7 cellular contexts compared by ENCODE assay signal in the genomic region with DNA sequence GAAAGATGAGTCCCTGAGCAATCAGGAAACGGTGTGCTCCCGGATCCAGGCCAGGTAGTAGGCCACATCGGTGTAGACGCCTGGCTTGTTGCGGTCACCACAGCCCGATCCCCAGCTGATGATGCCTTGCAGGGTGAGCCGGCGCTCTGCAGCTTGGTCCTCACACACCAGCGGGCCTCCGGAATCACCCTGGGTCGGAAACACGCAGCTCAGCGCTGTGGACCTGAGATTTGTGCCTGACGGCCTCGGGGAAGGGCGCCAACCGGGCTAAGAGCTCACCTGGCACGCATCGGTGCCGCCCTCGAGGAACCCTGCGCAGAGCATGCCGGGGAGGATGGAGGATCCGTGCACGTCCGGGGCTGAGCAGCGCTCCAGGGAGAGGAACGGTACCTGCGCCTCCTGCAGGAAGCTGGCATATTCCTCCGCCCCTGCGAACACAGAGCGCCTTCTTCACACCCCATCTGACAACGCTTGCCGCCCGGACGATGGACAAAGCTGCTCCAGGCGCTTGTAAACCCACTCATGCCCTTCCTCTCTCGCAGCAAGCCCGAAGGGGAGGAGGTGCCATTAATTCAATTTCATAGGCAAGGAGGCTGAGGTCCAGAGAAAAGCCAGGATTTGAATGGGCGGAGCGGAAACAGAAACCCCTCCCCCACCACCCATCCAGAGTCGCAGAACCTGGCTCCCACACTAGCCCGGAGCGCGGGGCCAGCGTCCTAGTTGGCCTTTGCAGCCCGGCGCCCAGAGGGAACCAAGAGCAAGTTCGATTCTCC. TPM values are rescaled to one million over a fixed set of nuclear protein-coding genes. Genes with fewer than 3 reads are reported as not detected.
DNase-seq lines count a peak whose midpoint lies in the region; FAIRE-seq and TF ChIP-seq lines count a peak whose summit lies in the region.
"Had no signal": no experiment of that assay in that cellular context is flagged by ENCODE, and none has a peak within 500 bp of the region (broad histone marks: within the 10 kb centered on the region; RNA-seq: fewer than 3 reads in every experiment).

No MANE protein-coding gene starts in this region.

- dilution Hi-C loops in keratinocyte (cut with MboI; ENCODE audit: extremely low pct_ligation_motif_present, low sequenced_read_pairs) = no loop called here

- H3K4me3 ChIP-seq in keratinocyte (ENCODE audit: control insufficient read depth in 2 of 3, extremely low read depth in 1 of 3, insufficient read depth in 2 of 3, low read depth in 1 of 3, low read length in 3 of 3) (peak overlapping the region; percentile 50 to 79 (median 71)), thyroid gland (replicated peaks in 1 of 3) (peak overlapping the region in 1 of 3 donors; percentile 40)

- no peaks in the 10 kb centered on the region for H3K36me3 Mint-ChIP-seq in activated T-helper 2 cell treated with anti-CD3 and anti-CD28 coated beads, Interferon-gamma antibody, Interleukin-2, Interleukin-4, amounts not matched to agents 10 μg/mL and 5 μg/mL and 100 μg/mL, durations not matched to agents 14 hours and 24 hours and 36 hours (ENCODE audit: low read depth)

- no peaks in the 10 kb centered on the region for H4K20me1 ChIP-seq in keratinocyte (ENCODE audit: control insufficient read depth, extremely low read depth, insufficient read depth, low read length)

- H3K27me3 ChIP-seq in keratinocyte (ENCODE audit: control insufficient read depth, extremely low read depth, insufficient read depth, low read length) (no peaks in the 10 kb centered on the region), thyroid gland (peaks cover 17% of the 10 kb centered on the region)

- H3K27ac ChIP-seq in keratinocyte (ENCODE audit: control insufficient read depth, insufficient read depth, low read length) = peak overlapping the region; percentile 19
- peak overlapping the region in 1 of 3 donors; percentile 1 for H3K27ac ChIP-seq in thyroid gland

- no peak overlapping the region for H3K27ac Mint-ChIP-seq in activated T-helper 2 cell treated with anti-CD3 and anti-CD28 coated beads, Interferon-gamma antibody, Interleukin-2, Interleukin-4, amounts not matched to agents 10 μg/mL and 5 μg/mL and 100 μg/mL, durations not matched to agents 14 hours and 24 hours and 36 hours
- H3K27ac Mint-ChIP-seq: dendritic cell treated with granulocyte-macrophage colony-stimulating factor and Interleukin-4, amounts not matched to agents 40 ng/mL and 50 ng/mL, for 4 days had no signal

- H3K9me1 ChIP-seq in keratinocyte (ENCODE audit: control insufficient read depth, extremely low read depth, insufficient read depth, low read length) = no peaks in the 10 kb centered on the region

- H3K4me1 ChIP-seq in keratinocyte (ENCODE audit: control insufficient read depth, extremely low read depth, insufficient read depth, low read length) (peaks cover 11% of the 10 kb centered on the region), thyroid gland (peaks cover 24 to 37% of the 10 kb centered on the region in 2 donors)

- H3K36me3 ChIP-seq in keratinocyte (ENCODE audit: control insufficient read depth in 2 of 2, extremely low read depth in 1 of 2, insufficient read depth in 2 of 2, low read length in 2 of 2) = no peaks in the 10 kb centered on the region
- H3K36me3 ChIP-seq in thyroid gland = no peaks in the 10 kb centered on the region

- H3K4me1 Mint-ChIP-seq in activated T-helper 2 cell treated with anti-CD3 and anti-CD28 coated beads, Interferon-gamma antibody, Interleukin-2, Interleukin-4, amounts not matched to agents 10 μg/mL and 5 μg/mL and 100 μg/mL, durations not matched to agents 14 hours and 24 hours and 36 hours (ENCODE audit: low read depth) = peaks cover 19% of the 10 kb centered on the region

- no peaks in the 10 kb centered on the region for H3K79me2 ChIP-seq in keratinocyte (ENCODE audit: control insufficient read depth, insufficient read depth, low read length)

- intact Hi-C loops in activated T-helper 2 cell treated with anti-CD3 and anti-CD28 coated beads, Interferon-gamma antibody, Interleukin-2, Interleukin-4, amounts not matched to agents 10 μg/mL and 5 μg/mL and 100 μg/mL, durations not matched to agents 14 hours and 24 hours and 36 hours (cut with micrococcal nuclease) = loop anchor here (1.0 to 5.0 kb wide), 4 partner anchors 12 to 94 kb away; a partner anchor contains a TSS
- intact Hi-C loops in thyroid gland (cut with DNase I) = loop anchor here (5.0 kb wide), 1 partner anchor 50 kb away; no protein-coding TSS in a partner anchor

- 3 to 8% methylated on average over 19 to 30 of the region's 49 CpGs for WGBS in thyroid gland, 2 donors

- H2AFZ ChIP-seq in keratinocyte (ENCODE audit: control insufficient read depth, low read length) = peak overlapping the region; percentile 89

- peaks cover 23% of the 10 kb centered on the region for H3K27me3 Mint-ChIP-seq in activated T-helper 2 cell treated with anti-CD3 and anti-CD28 coated beads, Interferon-gamma antibody, Interleukin-2, Interleukin-4, amounts not matched to agents 10 μg/mL and 5 μg/mL and 100 μg/mL, durations not matched to agents 14 hours and 24 hours and 36 hours (ENCODE audit: low read depth)

- peak in 2 of 3 experiments; percentile 74 to 82 for TF ChIP-seq CTCF in keratinocyte (optimal IDR thresholded peaks at IDR 0.05 in 1 of 3, IDR thresholded peaks at IDR 0.05 in 1 of 3, conservative IDR thresholded peaks at IDR 0.05 in 1 of 3; ENCODE audit: extremely low read depth in 1 of 3, insufficient read depth in 2 of 3, low read length in 3 of 3)
- TF ChIP-seq CTCF in thyroid gland (IDR thresholded peaks at IDR 0.05) = peak in 4 of 6 experiments; percentile 47 to 53 (median 50)

- peak overlapping the region; percentile 68 for H3K9ac ChIP-seq in keratinocyte (ENCODE audit: control insufficient read depth, extremely low read depth, insufficient read depth, low read length)

- DNase-seq in ELF-1 (ENCODE audit: low read depth, low spot score) (peak; percentile 89), NCI-H2227 (lab: John Stamatoyannopoulos, UW; ENCODE audit: unreplicated experiment) (peak; percentile 83), keratinocyte (ENCODE audit: low read depth, low spot score) (peak; percentile 44), thyroid gland (peak; percentile 90 to 92), NK-92 (lab: John Stamatoyannopoulos, UW; ENCODE audit: unreplicated experiment) (no peak)
- peak; percentile 55 for DNase-seq in activated T-helper 2 cell treated with anti-CD3 and anti-CD28 coated beads, Interferon-gamma antibody, Interleukin-2, Interleukin-4, amounts not matched to agents 10 μg/mL and 5 μg/mL and 100 μg/mL, durations not matched to agents 14 hours and 24 hours and 36 hours (ENCODE audit: low spot score)

- H3K4me2 ChIP-seq in keratinocyte (ENCODE audit: control insufficient read depth, extremely low read depth, insufficient read depth, low read depth, low read length) = peak overlapping the region; percentile 67

- peak overlapping the region; percentile 79 for H3K4me3 Mint-ChIP-seq in activated T-helper 2 cell treated with anti-CD3 and anti-CD28 coated beads, Interferon-gamma antibody, Interleukin-2, Interleukin-4, amounts not matched to agents 10 μg/mL and 5 μg/mL and 100 μg/mL, durations not matched to agents 14 hours and 24 hours and 36 hours (ENCODE audit: low read depth)

- peak; percentile 88 for FAIRE-seq in keratinocyte (lab: Jason Lieb, UNC)

- H3K9me3 ChIP-seq in keratinocyte (ENCODE audit: control insufficient read depth, low read depth, low read length) (no peaks in the 10 kb centered on the region), thyroid gland (no peaks in the 10 kb centered on the region)

- TF ChIP-seq POLR2A in thyroid gland (IDR thresholded peaks at IDR 0.05) = no peak

- no peaks in the 10 kb centered on the region for H3K9me3 Mint-ChIP-seq in activated T-helper 2 cell treated with anti-CD3 and anti-CD28 coated beads, Interferon-gamma antibody, Interleukin-2, Interleukin-4, amounts not matched to agents 10 μg/mL and 5 μg/mL and 100 μg/mL, durations not matched to agents 14 hours and 24 hours and 36 hours
- H3K9me3 Mint-ChIP-seq: dendritic cell treated with granulocyte-macrophage colony-stimulating factor and Interleukin-4, amounts not matched to agents 40 ng/mL and 50 ng/mL, for 4 days had no signal

RNA-seq across cellular contexts. Expression of a gene that starts 2.0 kb away (rescaled TPM):
- not detected in 2 replicates for total RNA-seq in activated T-helper 2 cell treated with anti-CD3 and anti-CD28 coated beads, Interferon-gamma antibody, Interleukin-2, Interleukin-4, amounts not matched to agents 10 μg/mL and 5 μg/mL and 100 μg/mL, durations not matched to agents 14 hours and 24 hours and 36 hours
- not detected in 3 replicates for polyA plus RNA-seq in keratinocyte
- polyA plus RNA-seq in keratinocyte (2011; ENCODE audit: low read depth) = not detected
- polyA plus RNA-seq in keratinocyte (2011; cell fraction: cytosol; rRNA removed) = not detected in 2 replicates
- not detected in 2 replicates for polyA plus RNA-seq in keratinocyte (2011; cell fraction: nucleus; rRNA removed)
- not detected in 2 replicates for polyA plus RNA-seq in keratinocyte (2012; ENCODE audit: low replicate concordance)
- not detected in 3 replicates for polyA minus RNA-seq in keratinocyte
- polyA minus RNA-seq in keratinocyte (2011; cell fraction: cytosol; rRNA and poly(A)+ RNA removed) = not detected
- polyA minus RNA-seq in keratinocyte (2011; cell fraction: nucleus; rRNA and poly(A)+ RNA removed) = not detected in 2 replicates
- not detected for total RNA-seq in thyroid gland

RNA-seq across cellular contexts. Expression of a gene that starts 6.9 kb away (rescaled TPM):
- total RNA-seq in activated T-helper 2 cell treated with anti-CD3 and anti-CD28 coated beads, Interferon-gamma antibody, Interleukin-2, Interleukin-4, amounts not matched to agents 10 μg/mL and 5 μg/mL and 100 μg/mL, durations not matched to agents 14 hours and 24 hours and 36 hours = 3.5 and 5.8 TPM in 2 replicates
- polyA plus RNA-seq in keratinocyte = 6.0 to 11.2 TPM (median 7.7 TPM) in 3 replicates
- 2.1 TPM for polyA plus RNA-seq in keratinocyte (2011; ENCODE audit: low read depth)
- 6.1 and 18.8 TPM in 2 replicates for polyA plus RNA-seq in keratinocyte (2011; cell fraction: cytosol; rRNA removed)
- 5.3 and 8.8 TPM in 2 replicates for polyA plus RNA-seq in keratinocyte (2011; cell fraction: nucleus; rRNA removed)
- 13.5 and 15.7 TPM in 2 replicates for polyA plus RNA-seq in keratinocyte (2012; ENCODE audit: low replicate concordance)
- polyA minus RNA-seq in keratinocyte = 2.7 to 6.3 TPM (median 2.9 TPM) in 3 replicates
- 20.7 TPM for polyA minus RNA-seq in keratinocyte (2011; cell fraction: cytosol; rRNA and poly(A)+ RNA removed)
- 3.8 and 4.1 TPM in 2 replicates for polyA minus RNA-seq in keratinocyte (2011; cell fraction: nucleus; rRNA and poly(A)+ RNA removed)
- 1 to 10 TPM in 2 of 4 donors, under 1 TPM in 1, not detected in 1; 0.42 to 2.6 (median 1.1) TPM for total RNA-seq in thyroid gland

RNA-seq across cellular contexts. Expression of a gene that starts 18.2 kb away (rescaled TPM):
- total RNA-seq in activated T-helper 2 cell treated with anti-CD3 and anti-CD28 coated beads, Interferon-gamma antibody, Interleukin-2, Interleukin-4, amounts not matched to agents 10 μg/mL and 5 μg/mL and 100 μg/mL, durations not matched to agents 14 hours and 24 hours and 36 hours = not detected in 2 replicates
- polyA plus RNA-seq in keratinocyte = 0.02 to 0.07 TPM (median 0.06 TPM) in 3 replicates
- not detected for polyA plus RNA-seq in keratinocyte (2011; ENCODE audit: low read depth)
- 0.04 TPM in 1 of 2 replicates, not detected in the other for polyA plus RNA-seq in keratinocyte (2011; cell fraction: cytosol; rRNA removed)
- 0.11 and 0.13 TPM in 2 replicates for polyA plus RNA-seq in keratinocyte (2011; cell fraction: nucleus; rRNA removed)
- 0.06 TPM in 1 of 2 replicates, not detected in the other for polyA plus RNA-seq in keratinocyte (2012; ENCODE audit: low replicate concordance)
- 0.22 to 0.30 TPM in 2 of 3 replicates, not detected in the other for polyA minus RNA-seq in keratinocyte
- not detected for polyA minus RNA-seq in keratinocyte (2011; cell fraction: cytosol; rRNA and poly(A)+ RNA removed)
- 0.32 and 0.47 TPM in 2 replicates for polyA minus RNA-seq in keratinocyte (2011; cell fraction: nucleus; rRNA and poly(A)+ RNA removed)
- total RNA-seq in thyroid gland = not detected

RNA-seq across cellular contexts. Expression of a gene that starts 24.0 kb away (rescaled TPM):
- 131 and 134 TPM in 2 replicates for total RNA-seq in activated T-helper 2 cell treated with anti-CD3 and anti-CD28 coated beads, Interferon-gamma antibody, Interleukin-2, Interleukin-4, amounts not matched to agents 10 μg/mL and 5 μg/mL and 100 μg/mL, durations not matched to agents 14 hours and 24 hours and 36 hours
- polyA plus RNA-seq in keratinocyte = 23.4 to 38.5 TPM (median 29.9 TPM) in 3 replicates
- 8.5 TPM for polyA plus RNA-seq in keratinocyte (2011; ENCODE audit: low read depth)
- 17.7 and 37.1 TPM in 2 replicates for polyA plus RNA-seq in keratinocyte (2011; cell fraction: cytosol; rRNA removed)
- polyA plus RNA-seq in keratinocyte (2011; cell fraction: nucleus; rRNA removed) = 20.6 and 22.3 TPM in 2 replicates
- 12.6 and 45.5 TPM in 2 replicates for polyA plus RNA-seq in keratinocyte (2012; ENCODE audit: low replicate concordance)
- polyA minus RNA-seq in keratinocyte = 20.8 to 36.8 TPM (median 32.9 TPM) in 3 replicates
- 50.6 TPM for polyA minus RNA-seq in keratinocyte (2011; cell fraction: cytosol; rRNA and poly(A)+ RNA removed)
- 13.2 and 19.5 TPM in 2 replicates for polyA minus RNA-seq in keratinocyte (2011; cell fraction: nucleus; rRNA and poly(A)+ RNA removed)
- 10 to 100 TPM; 14.0 to 27.8 (median 18.8) TPM for total RNA-seq in thyroid gland

RNA-seq across cellular contexts. Expression of a gene that starts 44.2 kb away (rescaled TPM):
- 12.1 and 13.0 TPM in 2 replicates for total RNA-seq in activated T-helper 2 cell treated with anti-CD3 and anti-CD28 coated beads, Interferon-gamma antibody, Interleukin-2, Interleukin-4, amounts not matched to agents 10 μg/mL and 5 μg/mL and 100 μg/mL, durations not matched to agents 14 hours and 24 hours and 36 hours
- 1.1 to 4.7 TPM (median 4.3 TPM) in 3 replicates for polyA plus RNA-seq in keratinocyte
- polyA plus RNA-seq in keratinocyte (2011; ENCODE audit: low read depth) = 0.69 TPM
- polyA plus RNA-seq in keratinocyte (2011; cell fraction: cytosol; rRNA removed) = 2.2 and 14.0 TPM in 2 replicates
- 2.8 and 7.2 TPM in 2 replicates for polyA plus RNA-seq in keratinocyte (2011; cell fraction: nucleus; rRNA removed)
- 2.0 and 7.7 TPM in 2 replicates for polyA plus RNA-seq in keratinocyte (2012; ENCODE audit: low replicate concordance)
- 0.32 to 2.3 TPM (median 0.40 TPM) in 3 replicates for polyA minus RNA-seq in keratinocyte
- 14.4 TPM for polyA minus RNA-seq in keratinocyte (2011; cell fraction: cytosol; rRNA and poly(A)+ RNA removed)
- 2.2 and 3.4 TPM in 2 replicates for polyA minus RNA-seq in keratinocyte (2011; cell fraction: nucleus; rRNA and poly(A)+ RNA removed)
- total RNA-seq in thyroid gland = 1 to 10 TPM; 1.4 to 4.7 (median 4.2) TPM
